8 cellular contexts compared by ENCODE assay signal in genomic region chr6:45714795-45715507, GRCh38.
DNase-seq lines count a peak whose midpoint lies in the region; ATAC-seq and TF ChIP-seq lines count a peak whose summit lies in the region.

No MANE protein-coding gene starts in this region.

- H3K27me3 Mint-ChIP-seq in dendritic cell treated with granulocyte-macrophage colony-stimulating factor and Interleukin-4, amounts not matched to agents 40 ng/mL and 50 ng/mL, for 4 days = no peaks in the 10 kb centered on the region
- H3K27me3 Mint-ChIP-seq in stimulated activated naive CD8-positive, alpha-beta T cell treated with anti-CD3 and anti-CD28 coated beads, Interleukin-15, amount 100 ng/mL, for 72 hours = peaks cover 18% of the 10 kb centered on the region

- H3K9me3 ChIP-seq in WERI-Rb-1 (ENCODE audit: severe bottlenecking) (no peaks in the 10 kb centered on the region), left lung (no peaks in the 10 kb centered on the region)

- TF ChIP-seq CTCF in WERI-Rb-1 (IDR thresholded peaks at IDR 0.05; ENCODE audit: low read depth, low read length) = peak; percentile 97
- TF ChIP-seq CTCF in left lung (IDR thresholded peaks at IDR 0.05) = peak; percentile 70 to 73

- peak overlapping the region; percentile 13 for H3K27ac ChIP-seq in WERI-Rb-1
- no peak overlapping the region for H3K27ac ChIP-seq in left lung

- no peaks in the 10 kb centered on the region for H3K36me3 Mint-ChIP-seq in dendritic cell treated with granulocyte-macrophage colony-stimulating factor and Interleukin-4, amounts not matched to agents 40 ng/mL and 50 ng/mL, for 4 days (ENCODE audit: low read depth)

- H3K4me3 ChIP-seq in WERI-Rb-1 (ENCODE audit: low read depth, low read length) = no peak overlapping the region
- H3K4me3 ChIP-seq in left lung = no peak overlapping the region

- DNase-seq in EL (peak; percentile 90), NCI-H2171 treated with DMSO at 0.1 percent for 48 hours (lab: John Stamatoyannopoulos, UW) (peak; percentile 26), WERI-Rb-1 (peak; percentile 78), left lung (no peak)
- DNase-seq in stimulated activated naive CD8-positive, alpha-beta T cell treated with anti-CD3 and anti-CD28 coated beads, Interleukin-15, amount 100 ng/mL, for 72 hours = peak; percentile 33 to 58

- peaks cover 29% of the 10 kb centered on the region for H3K4me1 Mint-ChIP-seq in dendritic cell treated with granulocyte-macrophage colony-stimulating factor and Interleukin-4, amounts not matched to agents 40 ng/mL and 50 ng/mL, for 4 days (ENCODE audit: low read depth)
- peaks cover 41% of the 10 kb centered on the region for H3K4me1 Mint-ChIP-seq in stimulated activated naive CD8-positive, alpha-beta T cell treated with anti-CD3 and anti-CD28 coated beads, Interleukin-15, amount 100 ng/mL, for 72 hours

- H3K27me3 ChIP-seq in WERI-Rb-1 (ENCODE audit: insufficient read depth, low read depth, severe bottlenecking) (no peaks in the 10 kb centered on the region), left lung (no peaks in the 10 kb centered on the region)

- H3K4me1 ChIP-seq in left lung = peaks cover 0 to 4% of the 10 kb centered on the region in 2 donors

- intact Hi-C loops in dendritic cell treated with granulocyte-macrophage colony-stimulating factor and Interleukin-4, amounts not matched to agents 40 ng/mL and 50 ng/mL, for 4 days (cut with micrococcal nuclease) = loop anchor here (1.0 to 5.0 kb wide), 4 partner anchors 294 to 1238 kb away; partner anchors contain the start of gene SUPT3H
- intact Hi-C loops in left lung (cut with DNase I) = loop anchor here in 1 of 2 donors (10.0 kb wide), 2 partner anchors 290 to 1060 kb away; no protein-coding TSS in a partner anchor

- peak overlapping the region; percentile 58 for H3K27ac Mint-ChIP-seq in dendritic cell treated with granulocyte-macrophage colony-stimulating factor and Interleukin-4, amounts not matched to agents 40 ng/mL and 50 ng/mL, for 4 days
- H3K27ac Mint-ChIP-seq in stimulated activated naive CD8-positive, alpha-beta T cell treated with anti-CD3 and anti-CD28 coated beads, Interleukin-15, amount 100 ng/mL, for 72 hours = peak overlapping the region; percentile 79 to 83

- no peak overlapping the region for H3K4me3 Mint-ChIP-seq in dendritic cell treated with granulocyte-macrophage colony-stimulating factor and Interleukin-4, amounts not matched to agents 40 ng/mL and 50 ng/mL, for 4 days
- H3K4me3 Mint-ChIP-seq in stimulated activated naive CD8-positive, alpha-beta T cell treated with anti-CD3 and anti-CD28 coated beads, Interleukin-15, amount 100 ng/mL, for 72 hours = peak overlapping the region; percentile 50 to 65

- H3K36me3 ChIP-seq in WERI-Rb-1 (no peaks in the 10 kb centered on the region), left lung (no peaks in the 10 kb centered on the region)

- peak; percentile 40 for ATAC-seq in HG02678 (IDR thresholded peaks at IDR 0.05; ENCODE audit: unreplicated experiment)
- ATAC-seq in left lung = peak; percentile 97
- peak; percentile 47 for ATAC-seq in stimulated activated naive CD8-positive, alpha-beta T cell treated with anti-CD3 and anti-CD28 coated beads, Interleukin-15, amount 100 ng/mL, for 72 hours
- no peak for ATAC-seq in GM18858 (IDR thresholded peaks at IDR 0.05; ENCODE audit: unreplicated experiment)

- H3K9me3 Mint-ChIP-seq in dendritic cell treated with granulocyte-macrophage colony-stimulating factor and Interleukin-4, amounts not matched to agents 40 ng/mL and 50 ng/mL, for 4 days = no peaks in the 10 kb centered on the region
- H3K9me3 Mint-ChIP-seq in stimulated activated naive CD8-positive, alpha-beta T cell treated with anti-CD3 and anti-CD28 coated beads, Interleukin-15, amount 100 ng/mL, for 72 hours = no peaks in the 10 kb centered on the region

Comparison
In these comparisons a context has a peak if more than half of its experiments do, and no peak if none do; other contexts are left out.
1. DNase-seq: peak in EL (single experiment), NCI-H2171 treated with DMSO at 0.1 percent for 48 hours (single experiment), WERI-Rb-1 (single experiment) and stimulated activated naive CD8-positive, alpha-beta T cell treated with anti-CD3 and anti-CD28 coated beads, Interleukin-15, amount 100 ng/mL, for 72 hours (2 of 2); none in left lung (0 of 2).